1 cellular context compared by ENCODE assay signal in genomic region chr17:81057079-81057730, GRCh38.
TF ChIP-seq lines count a peak whose summit lies in the region.

No MANE protein-coding gene starts in this region.

TF ChIP-seq in K562, 482 proteins besides CTCF, POLR2A, EP300 and RAD21 (continued from another document and continues in another):
- TF ChIP-seq PRDM10 (IDR thresholded peaks at IDR 0.05; ENCODE audit: partially characterized antibody) = peak; percentile 93
- TF ChIP-seq KLF16 (IDR thresholded peaks at IDR 0.05) = peak; percentile 61
- TF ChIP-seq GTF2E2 (tag; IDR thresholded peaks at IDR 0.05) = no peak
- TF ChIP-seq RREB1 (CRISPR knock-in tag; IDR thresholded peaks at IDR 0.05) = no peak
- TF ChIP-seq KDM2B (CRISPR knock-in tag; IDR thresholded peaks at IDR 0.05) = no peak
- peak; percentile 74 for TF ChIP-seq CBX1 (IDR thresholded peaks at IDR 0.05; ENCODE audit: low read depth)
- no peak for TF ChIP-seq CGGBP1 (CRISPR knock-in tag; IDR thresholded peaks at IDR 0.05)
- TF ChIP-seq U2AF1 (optimal IDR thresholded peaks at IDR 0.05; ENCODE audit: low read depth, low read length) = no peak
- TF ChIP-seq TBL1XR1 (IDR thresholded peaks at IDR 0.05; ENCODE audit: low read length in 2 of 2) = peak in 1 of 2 experiments; percentile 62; a peak in 1 of 4 replicates
- TF ChIP-seq SRSF9 (IDR thresholded peaks at IDR 0.05; ENCODE audit: borderline replicate concordance, low read depth, low read length) = no peak
- TF ChIP-seq CCAR2 (IDR thresholded peaks at IDR 0.05; ENCODE audit: low read depth, low read length) = no peak
- TF ChIP-seq SMARCA5 (IDR thresholded peaks at IDR 0.05) = no peak
- peak in 1 of 2 experiments; percentile 71; a peak in 1 of 4 replicates for TF ChIP-seq SIN3A (IDR thresholded peaks at IDR 0.05; ENCODE audit: borderline replicate concordance in 2 of 2, control insufficient read depth in 1 of 2, low read depth in 2 of 2, low read length in 2 of 2)
- peak; percentile 47 for TF ChIP-seq PKNOX1 (IDR thresholded peaks at IDR 0.05)
- TF ChIP-seq ZNF316 (IDR thresholded peaks at IDR 0.05) = peak; percentile 87
- TF ChIP-seq TFAP4 (CRISPR knock-in tag; IDR thresholded peaks at IDR 0.05; ENCODE audit: borderline replicate concordance) = peak; percentile 97
- no peak for TF ChIP-seq CAMTA2 (CRISPR knock-in tag; conservative IDR thresholded peaks at IDR 0.05)
- no peak for TF ChIP-seq THRA (IDR thresholded peaks at IDR 0.05)
- TF ChIP-seq MGA (IDR thresholded peaks at IDR 0.05) = peak; percentile 21; the same call in 1 of the 2 replicates
- no peak for TF ChIP-seq MCM3 (IDR thresholded peaks at IDR 0.05)
- no peak for TF ChIP-seq FUS (optimal IDR thresholded peaks at IDR 0.05; ENCODE audit: low read depth, low read length)
- no peak for TF ChIP-seq NFIX (CRISPR knock-in tag; IDR thresholded peaks at IDR 0.05; ENCODE audit: low read depth)
- TF ChIP-seq SMAD1 (IDR thresholded peaks at IDR 0.05; ENCODE audit: low read depth, low read length, partially characterized antibody) = no peak
- TF ChIP-seq ZNF197 (CRISPR knock-in tag; IDR thresholded peaks at IDR 0.05; ENCODE audit: low read depth) = peak; percentile 70; the same call in 1 of the 2 replicates
- TF ChIP-seq RAD51 (IDR thresholded peaks at IDR 0.05; ENCODE audit: borderline replicate concordance, low read depth) = peak; percentile 55
- no peak for TF ChIP-seq FOXA1 (IDR thresholded peaks at IDR 0.05; ENCODE audit: borderline replicate concordance)
